In the genomic region with DNA sequence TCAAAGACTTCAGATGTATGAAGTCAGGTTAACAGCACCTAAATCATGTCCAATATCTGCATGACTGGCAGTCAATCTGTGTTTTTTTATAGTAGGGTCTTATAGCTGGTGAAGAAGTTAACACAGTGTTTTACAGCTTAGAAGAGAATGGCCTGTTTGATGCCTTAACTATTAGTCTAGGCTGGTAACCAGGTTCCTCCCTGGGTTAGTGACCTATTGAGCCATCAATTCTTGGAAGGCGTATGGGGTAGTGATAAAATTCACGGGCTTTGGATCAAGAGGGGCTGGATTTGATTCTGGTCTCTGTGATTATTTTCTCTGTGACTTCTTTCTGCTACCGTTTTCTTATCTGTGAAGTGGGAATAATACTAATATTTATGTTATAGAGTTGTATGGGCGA, we compare ENCODE assay signal across 24 cellular contexts.
"Had no signal": no experiment of that assay in that cellular context is flagged by ENCODE, and none has a peak within 500 bp of the region (broad histone marks: within the 10 kb centered on the region; RNA-seq: fewer than 3 reads in every experiment).

No MANE protein-coding gene starts in this region.

- ATAC-seq: activated CD4-positive, CD25-positive, alpha-beta regulatory T cell treated with anti-CD3 and anti-CD28 coated beads, Interleukin-2, amount 50 U/mL, for 24 hours; activated T-cell treated with anti-CD3 and anti-CD28 coated beads, Interleukin-2, amount 50 U/mL, for 4 hours; body of pancreas; left ventricle myocardium superior had no signal

- H3K27ac Mint-ChIP-seq: activated naive CD8-positive, alpha-beta T cell; mesothelial cell of epicardium; neural progenitor cell; type B pancreatic cell had no signal

- DNase-seq: activated CD4-positive, alpha-beta memory T cell treated with anti-CD3 and anti-CD28 coated beads, Interleukin-2, amount 10 ng/mL, durations not matched to agents 7 days and 5 days; activated CD4-positive, alpha-beta T cell treated with anti-CD3 and anti-CD28 coated beads for 48 hours; activated CD8-positive, alpha-beta memory T cell treated with anti-CD3 and anti-CD28 coated beads, Interleukin-2, amount 50 U/mL, for 48 hours; activated effector memory CD4-positive, alpha-beta T cell treated with Interleukin-2 at 50 U/mL for 16 hours; activated naive CD4-positive, alpha-beta T cell treated with Interleukin-2 at 50 U/mL for 16 hours; activated T-cell treated with anti-CD3 and anti-CD28 coated beads, Interleukin-2, amount 50 U/mL, for 4 hours; anterior cingulate cortex; body of pancreas; effector CD4-positive, alpha-beta T cell; left ventricle myocardium superior; mammary epithelial cell; naive B cell; occipital lobe; stimulated activated CD4-positive, alpha-beta T cell treated with anti-CD3 and anti-CD28 coated beads, Interleukin-2, amount 100 ng/mL, for 48 hours; stimulated activated naive CD4-positive, alpha-beta T cell treated with Interleukin-2 at 50 U/mL for 16 hours; T-helper 1 cell; T-helper 9 cell; uterus; WERI-Rb-1 had no signal

- H3K4me3 Mint-ChIP-seq: activated CD4-positive, alpha-beta memory T cell treated with anti-CD3 and anti-CD28 coated beads, Interleukin-2, amount 10 ng/mL, durations not matched to agents 7 days and 5 days; activated naive CD8-positive, alpha-beta T cell; activated T-cell treated with anti-CD3 and anti-CD28 coated beads, Interleukin-2, amount 50 U/mL, for 4 hours; mesothelial cell of epicardium; naive B cell; neural progenitor cell; type B pancreatic cell had no signal

- H3K27me3 Mint-ChIP-seq: activated CD4-positive, alpha-beta memory T cell treated with anti-CD3 and anti-CD28 coated beads, Interleukin-2, amount 10 ng/mL, durations not matched to agents 7 days and 5 days; activated naive CD8-positive, alpha-beta T cell; naive B cell; type B pancreatic cell had no signal

- H3K36me3 Mint-ChIP-seq: activated naive CD8-positive, alpha-beta T cell; mesothelial cell of epicardium; naive B cell; neural progenitor cell; type B pancreatic cell had no signal

- H3K4me1 Mint-ChIP-seq: neural progenitor cell had no signal

- H3K9me3 Mint-ChIP-seq: naive B cell, type B pancreatic cell had no signal
